15 cellular contexts compared by ENCODE assay signal in the genomic region with DNA sequence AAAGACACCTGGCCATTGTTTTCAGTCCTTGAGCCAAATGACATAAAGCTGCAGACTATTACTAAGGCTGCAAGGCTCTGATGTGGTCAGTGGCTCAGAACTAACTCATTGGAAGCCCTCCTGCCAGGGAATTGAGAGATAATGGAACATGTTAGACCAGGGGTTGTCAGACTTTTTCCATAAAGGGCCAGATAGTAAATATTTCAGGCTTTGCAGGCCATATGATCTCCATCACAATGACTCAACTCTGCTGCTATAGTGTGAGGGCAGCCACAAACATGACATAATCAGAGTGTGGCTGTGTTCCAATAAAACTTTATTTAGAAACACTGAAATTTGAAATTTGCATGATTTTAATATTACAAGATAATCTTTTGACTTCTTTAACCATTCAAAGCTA.
A peak's percentile ranks its signal among the peaks of the same experiment; 100 is the strongest.
DNase-seq lines count a peak whose midpoint lies in the region; TF ChIP-seq lines count a peak whose summit lies in the region.
"Had no signal": no experiment of that assay in that cellular context is flagged by ENCODE, and none has a peak within 500 bp of the region (broad histone marks: within the 10 kb centered on the region; RNA-seq: fewer than 3 reads in every experiment).

No MANE protein-coding gene starts in this region.

- intact Hi-C loops in OCI-LY7 (cut with micrococcal nuclease; ENCODE audit: unreplicated experiment) = no loop called here

- no peaks in the 10 kb centered on the region for H3K4me1 ChIP-seq in OCI-LY7 (ENCODE audit: insufficient read depth, low read length, poor library complexity, severe bottlenecking)

- no peak overlapping the region for H2AFZ ChIP-seq in OCI-LY7 (ENCODE audit: low read length)

- no peaks in the 10 kb centered on the region for H3K9me2 ChIP-seq in OCI-LY7 (ENCODE audit: insufficient read depth, low read length)

- no peaks in the 10 kb centered on the region for H3K36me3 ChIP-seq in OCI-LY7 (ENCODE audit: insufficient read depth, low read length)
- H3K36me3 ChIP-seq: stomach had no signal

- no peak overlapping the region for H3K4me2 ChIP-seq in OCI-LY7 (ENCODE audit: low read length)

- H3K79me2 ChIP-seq in OCI-LY7 (ENCODE audit: insufficient read depth, low read depth, low read length) = no peaks in the 10 kb centered on the region

- POLR2A ChIA-PET in OCI-LY7 (lab: Charles Lee) = no interaction called here

- CTCF ChIA-PET in OCI-LY7 (lab: Charles Lee; ENCODE audit: unreplicated experiment) = no interaction called here

- no peak overlapping the region for H3K27ac ChIP-seq in OCI-LY7 (ENCODE audit: low read depth, low read length, poor library complexity, severe bottlenecking)
- H3K27ac ChIP-seq: stomach had no signal

- no peaks in the 10 kb centered on the region for H4K20me1 ChIP-seq in OCI-LY7 (ENCODE audit: insufficient read depth, low read length)

- DNase-seq in EL (peak; percentile 62), LHCN-M2 (ENCODE audit: low read depth) (peak; percentile 84), astrocyte of the cerebellum (ENCODE audit: low read depth) (peak; percentile 86), iris pigment epithelial cell (ENCODE audit: low read depth) (peak; percentile 84), LoVo (ENCODE audit: low spot score) (no peak), OCI-LY7 (ENCODE audit: low spot score) (no peak), activated gamma-delta T cell treated with Interleukin-2 at 50 U/mL for 16 hours (no peak), DMS 273 treated with DMSO at 0.1 percent for 48 hours (lab: John Stamatoyannopoulos, UW) (no peak)
- DNase-seq: activated CD4-positive, alpha-beta memory T cell treated with anti-CD3 and anti-CD28 coated beads, Interleukin-2, amount 10 ng/mL, durations not matched to agents 7 days and 5 days; activated gamma-delta T cell; CD8-positive, alpha-beta T cell; central memory CD4-positive, alpha-beta T cell; NCI-H1048; stomach; T-helper 9 cell had no signal

- no TSS peak for BruUV-seq in OCI-LY7 (replicated peaks; lab: Mats Ljungman, UMichigan)

- 0 out of 2 replicates have a peak, but pooled peaks cover 12% of the 10 kb centered on the region for H3K9me3 ChIP-seq in OCI-LY7 (ENCODE audit: low read length)

- H3K4me3 ChIP-seq in astrocyte of the cerebellum (ENCODE audit: low read depth, low read length) = no peak overlapping the region
- no peak overlapping the region for H3K4me3 ChIP-seq in OCI-LY7 (ENCODE audit: low read depth, low read length, poor library complexity, severe bottlenecking)
- H3K4me3 ChIP-seq: stomach had no signal

- in situ Hi-C loops in astrocyte of the cerebellum (cut with HindIII; ENCODE audit: low sequenced_read_pairs) = loop anchor here (5.0 to 10.0 kb wide), 2 partner anchors 56 to 96 kb away; no protein-coding TSS in a partner anchor

- TF ChIP-seq CTCF in astrocyte of the cerebellum (IDR thresholded peaks at IDR 0.05; ENCODE audit: low read depth, low read length, missing control alignments) (no peak), OCI-LY7 (conservative IDR thresholded peaks at IDR 0.05; ENCODE audit: low read length) (no peak)

Comparison
In these comparisons a context has a peak if more than half of its experiments do, and no peak if none do; other contexts are left out.
1. DNase-seq: peak in EL (single experiment), LHCN-M2 (single experiment), astrocyte of the cerebellum (single experiment) and iris pigment epithelial cell (single experiment); none in LoVo (single experiment), OCI-LY7 (single experiment), activated gamma-delta T cell treated with Interleukin-2 at 50 U/mL for 16 hours (single experiment) and DMS 273 treated with DMSO at 0.1 percent for 48 hours (single experiment).